Comparison of ENCODE assay signal across 14 cellular contexts in the genomic region with DNA sequence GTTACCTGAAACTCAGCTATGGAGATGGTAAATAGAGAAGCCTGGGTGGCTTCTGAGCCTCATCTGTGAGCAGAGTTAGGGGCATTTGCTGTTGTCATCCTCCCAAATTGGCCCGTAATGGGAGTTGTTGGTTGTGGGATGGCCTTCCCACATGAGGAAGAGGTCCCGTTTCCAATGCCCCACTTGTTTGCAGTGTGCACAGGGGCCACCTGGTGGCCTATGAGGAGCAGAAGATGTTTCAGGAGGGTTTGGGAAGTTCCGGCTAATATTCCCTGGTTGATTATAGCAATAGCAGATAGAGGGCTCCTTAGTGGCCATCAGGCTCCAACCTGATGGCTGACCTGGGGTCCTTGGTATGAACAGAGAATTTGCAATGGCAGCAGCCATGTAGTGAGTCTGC.
A peak's percentile ranks its signal among the peaks of the same experiment; 100 is the strongest.
DNase-seq lines count a peak whose midpoint lies in the region; ATAC-seq and TF ChIP-seq lines count a peak whose summit lies in the region.
"Had no signal": no experiment of that assay in that cellular context is flagged by ENCODE, and none has a peak within 500 bp of the region (broad histone marks: within the 10 kb centered on the region; RNA-seq: fewer than 3 reads in every experiment).

No MANE protein-coding gene starts in this region.

- no peaks in the 10 kb centered on the region for H3K9me3 ChIP-seq in A673 (ENCODE audit: low read depth, low read length, poor library complexity, severe bottlenecking)

- POLR2A ChIA-PET in A673 (lab: Charles Lee; ENCODE audit: low non-redundant PET) = no interaction called here

- intact Hi-C loops in A673 (cut with micrococcal nuclease; ENCODE audit: unreplicated experiment) = loop anchor here (10.0 kb wide), 1 partner anchor 1478 kb away; no protein-coding TSS in a partner anchor

- in situ Hi-C loops in GM13977 (cut with MboI; ENCODE audit: low pct_unique_long_range_greater_than_20kb, low sequenced_read_pairs, unreplicated experiment) (no loop called here), SK-MEL-5 (cut with HindIII; ENCODE audit: low pct_unique_long_range_greater_than_20kb, low sequenced_read_pairs) (no loop called here)

- H3K4me1 ChIP-seq in A673 (ENCODE audit: insufficient read depth, low read length, poor library complexity, severe bottlenecking) = no peaks in the 10 kb centered on the region

- no peaks in the 10 kb centered on the region for H3K36me3 ChIP-seq in A673 (ENCODE audit: insufficient read depth, low read length, poor library complexity, severe bottlenecking)

- H3K27me3 Mint-ChIP-seq in glutamatergic neuron (ENCODE audit: unreplicated experiment) = no peaks in the 10 kb centered on the region

- CTCF ChIA-PET in A673 (lab: Charles Lee) = no interaction called here

- H3K27ac Mint-ChIP-seq in glutamatergic neuron (ENCODE audit: unreplicated experiment) = no peak overlapping the region

- DNase-seq in A673 (ENCODE audit: low spot score) (peak; percentile 37), GM13977 (ENCODE audit: low spot score) (no peak), SK-MEL-5 (ENCODE audit: low read depth, low spot score) (peak; percentile 77), glutamatergic neuron (no peak), Ammon's horn (ENCODE audit: low spot score) (no peak), dermis blood vessel endothelial cell (no peak), NCI-H1048 (lab: John Stamatoyannopoulos, UW) (no peak)
- DNase-seq: activated CD8-positive, alpha-beta memory T cell treated with anti-CD3 and anti-CD28 coated beads, Interleukin-2, amount 50 U/mL, for 48 hours; kidney glomerular epithelial cell; NCI-H1417; T-helper 9 cell had no signal

- no peaks in the 10 kb centered on the region for H3K4me1 Mint-ChIP-seq in glutamatergic neuron (ENCODE audit: low read depth, unreplicated experiment)

- H3K27me3 ChIP-seq in A673 (replicated peaks; ENCODE audit: insufficient read depth, low read depth, low read length, poor library complexity) = no peaks in the 10 kb centered on the region

- peaks cover 4% of the 10 kb centered on the region for H3K9me3 Mint-ChIP-seq in glutamatergic neuron (ENCODE audit: unreplicated experiment)

- TF ChIP-seq CTCF in A673 (conservative IDR thresholded peaks at IDR 0.05; ENCODE audit: low read depth, low read length) = peak; percentile 46; the same call in 1 of the 2 replicates
- TF ChIP-seq CTCF in GM13977 (IDR thresholded peaks at IDR 0.05; ENCODE audit: extremely low read depth, insufficient read depth, missing control alignments) = peak; percentile 15
- TF ChIP-seq CTCF in glutamatergic neuron (IDR thresholded peaks at IDR 0.05; ENCODE audit: partially characterized antibody, unreplicated experiment) = peak; percentile 22

- H3K36me3 Mint-ChIP-seq in glutamatergic neuron (ENCODE audit: unreplicated experiment) = no peaks in the 10 kb centered on the region

- H3K4me3 ChIP-seq in A673 (ENCODE audit: low read depth, low read length, poor library complexity, severe bottlenecking) = no peak overlapping the region

- H3K27ac ChIP-seq in A673 (ENCODE audit: low read depth, low read length, poor library complexity, severe bottlenecking) = no peak overlapping the region
- H3K27ac ChIP-seq: HL-60 had no signal

- ATAC-seq in HG03196 (IDR thresholded peaks at IDR 0.05; ENCODE audit: unreplicated experiment) = no peak
- ATAC-seq: esophagus mucosa had no signal

- BruUV-seq in A673 (replicated peaks; lab: Mats Ljungman, UMichigan) = no TSS peak

- no peak overlapping the region for H3K4me3 Mint-ChIP-seq in glutamatergic neuron (ENCODE audit: unreplicated experiment)

Comparison
In these comparisons a context has a peak if more than half of its experiments do, and no peak if none do; other contexts are left out.
1. DNase-seq: peak in A673 (single experiment) and SK-MEL-5 (single experiment); none in GM13977 (single experiment), glutamatergic neuron (single experiment), Ammon's horn (single experiment), dermis blood vessel endothelial cell (single experiment) and NCI-H1048 (single experiment).
2. Peak in every context shown above with its lines, with median percentiles within 50 percentile points of each other: CTCF ChIP-seq.